In genomic region chr9:34591091-34591910, GRCh38 we compare ENCODE assay signal across 8 cellular contexts. TPM values are rescaled to one million over a fixed set of nuclear protein-coding genes. Genes with fewer than 3 reads are reported as not detected.
DNase-seq lines count a peak whose midpoint lies in the region; ATAC-seq and TF ChIP-seq lines count a peak whose summit lies in the region.

No MANE protein-coding gene starts in this region.

- TF ChIP-seq POLR2A in Peyer's patch (IDR thresholded peaks at IDR 0.05), result no peak

- peak; percentile 94 for TF ChIP-seq CTCF in GM12865 (IDR thresholded peaks at IDR 0.05; ENCODE audit: insufficient read depth, low read depth, low read length, missing control alignments)
- peak; percentile 73 to 97 (median 94) for TF ChIP-seq CTCF in Peyer's patch (IDR thresholded peaks at IDR 0.05)
- peak; percentile 77 for TF ChIP-seq CTCF in fibroblast of pulmonary artery (IDR thresholded peaks at IDR 0.05; ENCODE audit: low read length, missing control alignments)
- TF ChIP-seq CTCF in nephron (IDR thresholded peaks at IDR 0.05; ENCODE audit: unreplicated experiment in 3 of 3), result peak; percentile 83 to 95 (median 95)

- peak; percentile 75 for DNase-seq in GM12865 (ENCODE audit: low read depth)
- peak; percentile 81 for DNase-seq in HK-2 (ENCODE audit: unreplicated experiment)
- peak; percentile 67 to 93 (median 92) for DNase-seq in Peyer's patch
- DNase-seq in activated T-helper 2 cell treated with anti-CD3 and anti-CD28 coated beads, Interferon-gamma antibody, Interleukin-2, Interleukin-4, amounts not matched to agents 10 μg/mL and 5 μg/mL and 100 μg/mL, durations not matched to agents 14 hours and 24 hours and 36 hours (ENCODE audit: low spot score), result peak; percentile 67
- peak; percentile 80 for DNase-seq in fibroblast of pulmonary artery (ENCODE audit: low read depth)
- DNase-seq in stimulated activated naive B cell treated with anti-CD40 and anti-IgM and Interleukin-4, amounts not matched to agents 10 μg/mL and 1 μg/mL and 100 μg/mL, for 72 hours, result peak; percentile 59

- H3K9me3 Mint-ChIP-seq in activated T-helper 2 cell treated with anti-CD3 and anti-CD28 coated beads, Interferon-gamma antibody, Interleukin-2, Interleukin-4, amounts not matched to agents 10 μg/mL and 5 μg/mL and 100 μg/mL, durations not matched to agents 14 hours and 24 hours and 36 hours, result no peaks in the 10 kb centered on the region
- H3K9me3 Mint-ChIP-seq in nephron, result no peaks in the 10 kb centered on the region
- H3K9me3 Mint-ChIP-seq in stimulated activated naive B cell treated with anti-CD40 and anti-IgM and Interleukin-4, amounts not matched to agents 10 μg/mL and 1 μg/mL and 100 μg/mL, for 72 hours, result no peaks in the 10 kb centered on the region

- H3K9me3 ChIP-seq in Peyer's patch, result no peaks in the 10 kb centered on the region

- peak; percentile 86 for ATAC-seq in stimulated activated naive B cell treated with anti-CD40 and anti-IgM and Interleukin-4, amounts not matched to agents 10 μg/mL and 1 μg/mL and 100 μg/mL, for 72 hours (replicated peaks)
- ATAC-seq in HG03135 (IDR thresholded peaks at IDR 0.05; ENCODE audit: unreplicated experiment), result no peak

- H3K36me3 Mint-ChIP-seq in activated T-helper 2 cell treated with anti-CD3 and anti-CD28 coated beads, Interferon-gamma antibody, Interleukin-2, Interleukin-4, amounts not matched to agents 10 μg/mL and 5 μg/mL and 100 μg/mL, durations not matched to agents 14 hours and 24 hours and 36 hours (ENCODE audit: low read depth), result no peaks in the 10 kb centered on the region
- no peaks in the 10 kb centered on the region for H3K36me3 Mint-ChIP-seq in nephron (ENCODE audit: low read depth)
- peaks cover 0 to 5% of the 10 kb centered on the region in 2 donors for H3K36me3 Mint-ChIP-seq in stimulated activated naive B cell treated with anti-CD40 and anti-IgM and Interleukin-4, amounts not matched to agents 10 μg/mL and 1 μg/mL and 100 μg/mL, for 72 hours

- H3K27me3 ChIP-seq in Peyer's patch, result peaks cover 0 to 24% of the 10 kb centered on the region in 2 donors

- no peaks in the 10 kb centered on the region for H3K36me3 ChIP-seq in Peyer's patch

- peaks cover 2% of the 10 kb centered on the region for H3K4me1 Mint-ChIP-seq in activated T-helper 2 cell treated with anti-CD3 and anti-CD28 coated beads, Interferon-gamma antibody, Interleukin-2, Interleukin-4, amounts not matched to agents 10 μg/mL and 5 μg/mL and 100 μg/mL, durations not matched to agents 14 hours and 24 hours and 36 hours (ENCODE audit: low read depth)
- peaks cover 39% of the 10 kb centered on the region for H3K4me1 Mint-ChIP-seq in nephron
- peaks cover 36 to 50% of the 10 kb centered on the region in 2 donors for H3K4me1 Mint-ChIP-seq in stimulated activated naive B cell treated with anti-CD40 and anti-IgM and Interleukin-4, amounts not matched to agents 10 μg/mL and 1 μg/mL and 100 μg/mL, for 72 hours

- H3K27ac Mint-ChIP-seq in activated T-helper 2 cell treated with anti-CD3 and anti-CD28 coated beads, Interferon-gamma antibody, Interleukin-2, Interleukin-4, amounts not matched to agents 10 μg/mL and 5 μg/mL and 100 μg/mL, durations not matched to agents 14 hours and 24 hours and 36 hours, result no peak overlapping the region
- no peak overlapping the region for H3K27ac Mint-ChIP-seq in nephron
- no peak overlapping the region for H3K27ac Mint-ChIP-seq in stimulated activated naive B cell treated with anti-CD40 and anti-IgM and Interleukin-4, amounts not matched to agents 10 μg/mL and 1 μg/mL and 100 μg/mL, for 72 hours

- H3K4me3 ChIP-seq in GM12865 (ENCODE audit: low read depth, low read length) (no peak overlapping the region), Peyer's patch (peak overlapping the region; percentile 13 to 66 (median 45)), fibroblast of pulmonary artery (replicated peaks; ENCODE audit: low read depth, low read length) (no peak overlapping the region)

- intact Hi-C loops in activated T-helper 2 cell treated with anti-CD3 and anti-CD28 coated beads, Interferon-gamma antibody, Interleukin-2, Interleukin-4, amounts not matched to agents 10 μg/mL and 5 μg/mL and 100 μg/mL, durations not matched to agents 14 hours and 24 hours and 36 hours (cut with micrococcal nuclease), result loop anchor here (2.0 to 5.0 kb wide), 4 partner anchors 42 to 189 kb away; no protein-coding TSS in a partner anchor

- peaks cover 0 to 49% (median 23%) of the 10 kb centered on the region in 4 donors for H3K4me1 ChIP-seq in Peyer's patch

- no peak overlapping the region for H3K4me3 Mint-ChIP-seq in activated T-helper 2 cell treated with anti-CD3 and anti-CD28 coated beads, Interferon-gamma antibody, Interleukin-2, Interleukin-4, amounts not matched to agents 10 μg/mL and 5 μg/mL and 100 μg/mL, durations not matched to agents 14 hours and 24 hours and 36 hours (ENCODE audit: low read depth)
- H3K4me3 Mint-ChIP-seq in nephron, result peak overlapping the region; percentile 87 to 92 (median 87)
- peak overlapping the region; percentile 85 to 87 for H3K4me3 Mint-ChIP-seq in stimulated activated naive B cell treated with anti-CD40 and anti-IgM and Interleukin-4, amounts not matched to agents 10 μg/mL and 1 μg/mL and 100 μg/mL, for 72 hours

- peaks cover 69% of the 10 kb centered on the region for H3K27me3 Mint-ChIP-seq in activated T-helper 2 cell treated with anti-CD3 and anti-CD28 coated beads, Interferon-gamma antibody, Interleukin-2, Interleukin-4, amounts not matched to agents 10 μg/mL and 5 μg/mL and 100 μg/mL, durations not matched to agents 14 hours and 24 hours and 36 hours (ENCODE audit: low read depth)
- H3K27me3 Mint-ChIP-seq in nephron (ENCODE audit: low read depth), result peaks cover 83% of the 10 kb centered on the region
- H3K27me3 Mint-ChIP-seq in stimulated activated naive B cell treated with anti-CD40 and anti-IgM and Interleukin-4, amounts not matched to agents 10 μg/mL and 1 μg/mL and 100 μg/mL, for 72 hours, result peaks cover 70 to 80% of the 10 kb centered on the region in 2 donors

- H3K27ac ChIP-seq in Peyer's patch, result peak overlapping the region in 2 of 4 donors; percentile 43 to 74

RNA-seq across cellular contexts. Expression of gene CNTFR, which starts 1.8 kb away (rescaled TPM):
- total RNA-seq in Peyer's patch, result 10 to 100 TPM in 3 of 4 donors, 1 to 10 TPM in 1; 1.7 to 24.6 (median 15.6) TPM
- total RNA-seq in activated T-helper 2 cell treated with anti-CD3 and anti-CD28 coated beads, Interferon-gamma antibody, Interleukin-2, Interleukin-4, amounts not matched to agents 10 μg/mL and 5 μg/mL and 100 μg/mL, durations not matched to agents 14 hours and 24 hours and 36 hours, result not detected in 2 replicates

RNA-seq across cellular contexts. Expression of gene RPP25L, which starts 20.6 kb away (rescaled TPM):
- 10 to 100 TPM; 28.9 to 83.5 (median 54.8) TPM for total RNA-seq in Peyer's patch
- total RNA-seq in activated T-helper 2 cell treated with anti-CD3 and anti-CD28 coated beads, Interferon-gamma antibody, Interleukin-2, Interleukin-4, amounts not matched to agents 10 μg/mL and 5 μg/mL and 100 μg/mL, durations not matched to agents 14 hours and 24 hours and 36 hours, result 33.7 and 35.0 TPM in 2 replicates

RNA-seq across cellular contexts. Expression of gene DCTN3, which starts 29.0 kb away (rescaled TPM):
- total RNA-seq in Peyer's patch, result 10 to 100 TPM; 37.4 to 70.1 (median 47.5) TPM
- total RNA-seq in activated T-helper 2 cell treated with anti-CD3 and anti-CD28 coated beads, Interferon-gamma antibody, Interleukin-2, Interleukin-4, amounts not matched to agents 10 μg/mL and 5 μg/mL and 100 μg/mL, durations not matched to agents 14 hours and 24 hours and 36 hours, result 57.8 and 65.5 TPM in 2 replicates

RNA-seq across cellular contexts. Expression of gene ARID3C, which starts 37.6 kb away (rescaled TPM):
- under 1 TPM in 1 of 4 donors, not detected in 3; 0.53 TPM for total RNA-seq in Peyer's patch
- total RNA-seq in activated T-helper 2 cell treated with anti-CD3 and anti-CD28 coated beads, Interferon-gamma antibody, Interleukin-2, Interleukin-4, amounts not matched to agents 10 μg/mL and 5 μg/mL and 100 μg/mL, durations not matched to agents 14 hours and 24 hours and 36 hours, result 0.14 and 0.21 TPM in 2 replicates

RNA-seq across cellular contexts. Expression of gene SIGMAR1, which starts 46.3 kb away (rescaled TPM):
- 100 to 1,000 TPM in 3 of 4 donors, 10 to 100 TPM in 1; 63.5 to 138 (median 111) TPM for total RNA-seq in Peyer's patch
- total RNA-seq in activated T-helper 2 cell treated with anti-CD3 and anti-CD28 coated beads, Interferon-gamma antibody, Interleukin-2, Interleukin-4, amounts not matched to agents 10 μg/mL and 5 μg/mL and 100 μg/mL, durations not matched to agents 14 hours and 24 hours and 36 hours, result 105 and 109 TPM in 2 replicates

Comparison
In these comparisons a context has a peak if more than half of its experiments do, and no peak if none do; other contexts are left out.
1. H3K4me3 ChIP-seq: peak in Peyer's patch (4 of 4); none in GM12865 (single experiment) and fibroblast of pulmonary artery (single experiment).
2. Peak in every context shown above with its lines, with median percentiles within 50 percentile points of each other: DNase-seq and CTCF ChIP-seq.